Comparison of ENCODE assay signal across 8 cellular contexts in the genomic region with DNA sequence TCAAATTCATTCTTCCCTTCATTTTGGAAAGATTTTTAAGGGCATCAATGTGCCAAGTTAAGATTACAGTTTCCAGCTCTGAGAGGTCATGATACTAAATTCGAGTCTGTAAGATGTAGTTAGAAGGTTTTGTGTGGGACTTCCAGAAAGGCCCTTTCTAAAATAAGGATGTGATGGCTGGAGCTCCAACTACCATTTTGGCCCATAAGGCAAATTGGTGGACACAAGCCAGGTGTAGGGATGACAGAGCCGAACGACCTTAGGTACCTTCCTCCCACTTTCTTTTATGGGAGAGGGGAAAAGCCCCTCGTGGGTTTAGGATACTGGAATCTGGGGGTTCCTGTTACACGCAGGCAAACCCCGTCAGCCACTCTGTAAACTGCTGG. TPM values are rescaled to one million over a fixed set of nuclear protein-coding genes. Genes with fewer than 3 reads are reported as not detected.
DNase-seq lines count a peak whose midpoint lies in the region; ATAC-seq and TF ChIP-seq lines count a peak whose summit lies in the region.

No MANE protein-coding gene starts in this region.

- DNase-seq in SK-N-DZ (ENCODE audit: low spot score) = peak; percentile 9
- no peak for DNase-seq in fibroblast of villous mesenchyme (ENCODE audit: low read depth)
- no peak for DNase-seq in skeletal muscle cell (ENCODE audit: low read depth)
- no peak for DNase-seq in COLO829 (ENCODE audit: low spot score)

- TF ChIP-seq CTCF in fibroblast of villous mesenchyme (IDR thresholded peaks at IDR 0.05; ENCODE audit: insufficient read depth, low read depth, low read length) = no peak

- H3K4me3 ChIP-seq in fibroblast of villous mesenchyme (ENCODE audit: low read depth, low read length) (peak overlapping the region; percentile 87), skeletal muscle cell (ENCODE audit: low read depth, low read length) (peak overlapping the region; percentile 78)

- ATAC-seq in GM19397 (IDR thresholded peaks at IDR 0.05; ENCODE audit: unreplicated experiment) = peak; percentile 4
- ATAC-seq in GM19351 (IDR thresholded peaks at IDR 0.05; ENCODE audit: unreplicated experiment) = no peak
- no peak for ATAC-seq in GM21825 (IDR thresholded peaks at IDR 0.05; ENCODE audit: unreplicated experiment)
- ATAC-seq in HG03460 (IDR thresholded peaks at IDR 0.05; ENCODE audit: unreplicated experiment) = no peak

RNA-seq across cellular contexts. Expression of gene PTPDC1, which starts 54.3 kb away (rescaled TPM):
- 12.6 and 15.4 TPM in 2 replicates for polyA plus RNA-seq in SK-N-DZ (2014; cell fraction: cytosol; rRNA removed)
- polyA plus RNA-seq in SK-N-DZ (2014; cell fraction: nucleus; rRNA removed) = 26.7 and 35.5 TPM in 2 replicates
- 7.8 and 11.9 TPM in 2 replicates for total RNA-seq in fibroblast of villous mesenchyme
